8 cellular contexts compared by ENCODE assay signal in genomic region chr5:78964889-78965288, GRCh38. TPM values are rescaled to one million over a fixed set of nuclear protein-coding genes. Genes with fewer than 3 reads are reported as not detected.
DNase-seq lines count a peak whose midpoint lies in the region; ATAC-seq and TF ChIP-seq lines count a peak whose summit lies in the region.

No MANE protein-coding gene starts in this region.

- no peak overlapping the region for H3K27ac Mint-ChIP-seq in memory B cell

- no peaks in the 10 kb centered on the region for H3K27me3 Mint-ChIP-seq in memory B cell

- TF ChIP-seq CTCF in AG09309 (IDR thresholded peaks at IDR 0.05; ENCODE audit: control insufficient read depth, insufficient read depth, low read depth, low read length, missing control alignments), result peak; percentile 50
- TF ChIP-seq CTCF in choroid plexus epithelial cell (conservative IDR thresholded peaks at IDR 0.05; ENCODE audit: low read depth, low read length), result peak; percentile 63

- no peak for DNase-seq in AG09309 (ENCODE audit: low read depth)
- DNase-seq in H4 (ENCODE audit: low spot score), result peak; percentile 66
- peak; percentile 64 for DNase-seq in NCI-H748 (lab: John Stamatoyannopoulos, UW; ENCODE audit: unreplicated experiment)
- DNase-seq in choroid plexus epithelial cell (ENCODE audit: low read depth), result peak; percentile 90
- DNase-seq in memory B cell (ENCODE audit: low spot score in 2 of 2), result peak in 1 of 2 donors; percentile 57
- no peak for DNase-seq in cerebellar nuclear complex (lab: John Stamatoyannopoulos, UW)

- no peaks in the 10 kb centered on the region for H3K9me3 Mint-ChIP-seq in memory B cell

- H3K36me3 Mint-ChIP-seq in memory B cell, result peaks cover 6% of the 10 kb centered on the region

- no peak overlapping the region for H3K4me3 Mint-ChIP-seq in memory B cell

- H3K4me1 Mint-ChIP-seq in memory B cell, result no peaks in the 10 kb centered on the region

- H3K4me3 ChIP-seq in AG09309 (ENCODE audit: control insufficient read depth, low read depth, low read length) (no peak overlapping the region), choroid plexus epithelial cell (ENCODE audit: low read depth, low read length) (no peak overlapping the region)

- ATAC-seq in memory B cell (ENCODE audit: low read depth) (peak; percentile 85), GM21526 (IDR thresholded peaks at IDR 0.05; ENCODE audit: low FRiP score, unreplicated experiment) (no peak), GM19395 (IDR thresholded peaks at IDR 0.05; ENCODE audit: unreplicated experiment) (no peak)

RNA-seq across cellular contexts. Expression of gene ARSB, which starts 20.2 kb away (rescaled TPM):
- total RNA-seq in H4 (2014; rRNA removed; shearing (Covaris generic)), result 12.2 and 18.5 TPM in 2 replicates

Comparison
In these comparisons a context has a peak if more than half of its experiments do, and no peak if none do; other contexts are left out.
1. DNase-seq: peak in H4 (single experiment), NCI-H748 (single experiment) and choroid plexus epithelial cell (single experiment); none in AG09309 (single experiment) and cerebellar nuclear complex (0 of 2).